Comparison of ENCODE assay signal across 1 cellular context in the genomic region with DNA sequence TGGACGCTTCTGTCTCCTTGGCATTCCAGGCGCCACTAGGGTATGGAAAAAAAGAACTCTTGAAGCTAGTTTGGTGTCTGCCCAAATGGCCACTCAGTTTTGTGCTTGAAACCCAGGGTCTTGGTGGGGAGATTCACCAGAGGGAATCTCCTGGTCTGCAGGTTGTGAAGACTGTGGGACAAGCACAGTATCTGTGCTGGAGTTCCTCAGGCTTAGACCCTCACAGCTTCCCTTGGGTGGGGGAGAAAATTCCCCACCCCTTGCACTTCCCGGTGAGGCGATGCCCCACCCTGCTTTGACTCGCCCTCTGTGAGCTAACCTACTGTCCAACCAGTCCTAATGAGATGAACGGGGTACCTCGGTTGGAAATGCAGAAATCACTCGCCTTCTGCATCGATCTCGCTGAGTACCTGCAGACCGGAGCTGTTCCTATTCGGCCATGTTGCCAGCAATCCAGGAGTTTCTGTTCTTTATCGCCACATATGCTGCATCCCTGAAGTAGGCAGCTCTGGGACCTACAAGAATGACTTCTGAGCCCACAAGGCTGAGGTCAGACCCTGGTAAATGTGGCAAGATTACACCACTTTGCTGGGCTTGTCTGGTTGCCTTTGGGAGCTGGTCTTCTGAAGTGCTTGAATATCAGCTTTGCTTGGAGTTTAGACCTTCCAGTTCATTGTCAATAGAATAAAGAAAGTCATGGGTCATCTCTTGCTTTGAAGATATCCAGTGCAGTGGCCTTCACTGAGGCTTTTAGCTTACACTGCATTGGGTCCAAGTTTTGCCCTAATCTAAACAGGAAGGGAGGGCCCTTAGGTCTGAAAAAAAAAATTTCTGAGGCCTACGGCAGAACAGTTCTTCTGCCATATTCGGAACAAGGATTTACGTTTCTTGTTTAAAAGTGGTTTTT.
TF ChIP-seq lines count a peak whose summit lies in the region.

No MANE protein-coding gene starts in this region.

TF ChIP-seq in HepG2, 621 proteins besides CTCF, POLR2A, EP300 and RAD21 (continued from another document and continues in another):
- TF ChIP-seq ZBED4 (CRISPR knock-in tag; IDR thresholded peaks at IDR 0.05; ENCODE audit: borderline replicate concordance) (no peak), ZFAT (CRISPR knock-in tag; conservative IDR thresholded peaks at IDR 0.05) (no peak), ZNF766 (CRISPR knock-in tag; IDR thresholded peaks at IDR 0.05; ENCODE audit: borderline replicate concordance) (no peak), ZNF317 (CRISPR knock-in tag; IDR thresholded peaks at IDR 0.05) (peak; percentile 85; the same call in 1 of the 2 replicates), MTA1 (CRISPR knock-in tag; IDR thresholded peaks at IDR 0.05; ENCODE audit: borderline replicate concordance) (0 out of 2 replicates have a peak, but pooled peaks have one; percentile 42), ZNF687 (CRISPR knock-in tag; IDR thresholded peaks at IDR 0.05) (peak; percentile 42), HOXD1 (CRISPR knock-in tag; IDR thresholded peaks at IDR 0.05) (0 out of 2 replicates have a peak, but pooled peaks have one; percentile 24), DR1 (CRISPR knock-in tag; IDR thresholded peaks at IDR 0.05) (no peak), ZNF691 (CRISPR knock-in tag; IDR thresholded peaks at IDR 0.05; ENCODE audit: borderline replicate concordance, low read depth) (peak; percentile 51; the same call in 1 of the 2 replicates), ZNF362 (CRISPR knock-in tag; IDR thresholded peaks at IDR 0.05; ENCODE audit: borderline replicate concordance) (peak; percentile 74; the same call in 1 of the 2 replicates), HOMEZ (CRISPR knock-in tag; IDR thresholded peaks at IDR 0.05; ENCODE audit: low read depth) (peak; percentile 99), ZBTB3 (CRISPR knock-in tag; IDR thresholded peaks at IDR 0.05; ENCODE audit: borderline replicate concordance, low read depth) (peak; percentile 96; the same call in 1 of the 2 replicates), FOXA3 (CRISPR knock-in tag; IDR thresholded peaks at IDR 0.05) (peak; percentile 33; the same call in 1 of the 2 replicates), HNF4A (CRISPR knock-in tag; IDR thresholded peaks at IDR 0.05) (peak; percentile 69), SNAPC2 (CRISPR knock-in tag; IDR thresholded peaks at IDR 0.05) (0 out of 2 replicates have a peak, but pooled peaks have one; percentile 59), TBX2 (CRISPR knock-in tag; IDR thresholded peaks at IDR 0.05; ENCODE audit: borderline replicate concordance) (peak; percentile 50; the same call in 1 of the 2 replicates)
- TF ChIP-seq, protein P1, sequence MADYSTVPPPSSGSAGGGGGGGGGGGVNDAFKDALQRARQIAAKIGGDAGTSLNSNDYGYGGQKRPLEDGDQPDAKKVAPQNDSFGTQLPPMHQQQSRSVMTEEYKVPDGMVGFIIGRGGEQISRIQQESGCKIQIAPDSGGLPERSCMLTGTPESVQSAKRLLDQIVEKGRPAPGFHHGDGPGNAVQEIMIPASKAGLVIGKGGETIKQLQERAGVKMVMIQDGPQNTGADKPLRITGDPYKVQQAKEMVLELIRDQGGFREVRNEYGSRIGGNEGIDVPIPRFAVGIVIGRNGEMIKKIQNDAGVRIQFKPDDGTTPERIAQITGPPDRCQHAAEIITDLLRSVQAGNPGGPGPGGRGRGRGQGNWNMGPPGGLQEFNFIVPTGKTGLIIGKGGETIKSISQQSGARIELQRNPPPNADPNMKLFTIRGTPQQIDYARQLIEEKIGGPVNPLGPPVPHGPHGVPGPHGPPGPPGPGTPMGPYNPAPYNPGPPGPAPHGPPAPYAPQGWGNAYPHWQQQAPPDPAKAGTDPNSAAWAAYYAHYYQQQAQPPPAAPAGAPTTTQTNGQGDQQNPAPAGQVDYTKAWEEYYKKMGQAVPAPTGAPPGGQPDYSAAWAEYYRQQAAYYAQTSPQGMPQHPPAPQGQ (CRISPR knock-in tag; IDR thresholded peaks at IDR 0.05; ENCODE audit: borderline replicate concordance), result no peak
- TF ChIP-seq, protein P2, sequence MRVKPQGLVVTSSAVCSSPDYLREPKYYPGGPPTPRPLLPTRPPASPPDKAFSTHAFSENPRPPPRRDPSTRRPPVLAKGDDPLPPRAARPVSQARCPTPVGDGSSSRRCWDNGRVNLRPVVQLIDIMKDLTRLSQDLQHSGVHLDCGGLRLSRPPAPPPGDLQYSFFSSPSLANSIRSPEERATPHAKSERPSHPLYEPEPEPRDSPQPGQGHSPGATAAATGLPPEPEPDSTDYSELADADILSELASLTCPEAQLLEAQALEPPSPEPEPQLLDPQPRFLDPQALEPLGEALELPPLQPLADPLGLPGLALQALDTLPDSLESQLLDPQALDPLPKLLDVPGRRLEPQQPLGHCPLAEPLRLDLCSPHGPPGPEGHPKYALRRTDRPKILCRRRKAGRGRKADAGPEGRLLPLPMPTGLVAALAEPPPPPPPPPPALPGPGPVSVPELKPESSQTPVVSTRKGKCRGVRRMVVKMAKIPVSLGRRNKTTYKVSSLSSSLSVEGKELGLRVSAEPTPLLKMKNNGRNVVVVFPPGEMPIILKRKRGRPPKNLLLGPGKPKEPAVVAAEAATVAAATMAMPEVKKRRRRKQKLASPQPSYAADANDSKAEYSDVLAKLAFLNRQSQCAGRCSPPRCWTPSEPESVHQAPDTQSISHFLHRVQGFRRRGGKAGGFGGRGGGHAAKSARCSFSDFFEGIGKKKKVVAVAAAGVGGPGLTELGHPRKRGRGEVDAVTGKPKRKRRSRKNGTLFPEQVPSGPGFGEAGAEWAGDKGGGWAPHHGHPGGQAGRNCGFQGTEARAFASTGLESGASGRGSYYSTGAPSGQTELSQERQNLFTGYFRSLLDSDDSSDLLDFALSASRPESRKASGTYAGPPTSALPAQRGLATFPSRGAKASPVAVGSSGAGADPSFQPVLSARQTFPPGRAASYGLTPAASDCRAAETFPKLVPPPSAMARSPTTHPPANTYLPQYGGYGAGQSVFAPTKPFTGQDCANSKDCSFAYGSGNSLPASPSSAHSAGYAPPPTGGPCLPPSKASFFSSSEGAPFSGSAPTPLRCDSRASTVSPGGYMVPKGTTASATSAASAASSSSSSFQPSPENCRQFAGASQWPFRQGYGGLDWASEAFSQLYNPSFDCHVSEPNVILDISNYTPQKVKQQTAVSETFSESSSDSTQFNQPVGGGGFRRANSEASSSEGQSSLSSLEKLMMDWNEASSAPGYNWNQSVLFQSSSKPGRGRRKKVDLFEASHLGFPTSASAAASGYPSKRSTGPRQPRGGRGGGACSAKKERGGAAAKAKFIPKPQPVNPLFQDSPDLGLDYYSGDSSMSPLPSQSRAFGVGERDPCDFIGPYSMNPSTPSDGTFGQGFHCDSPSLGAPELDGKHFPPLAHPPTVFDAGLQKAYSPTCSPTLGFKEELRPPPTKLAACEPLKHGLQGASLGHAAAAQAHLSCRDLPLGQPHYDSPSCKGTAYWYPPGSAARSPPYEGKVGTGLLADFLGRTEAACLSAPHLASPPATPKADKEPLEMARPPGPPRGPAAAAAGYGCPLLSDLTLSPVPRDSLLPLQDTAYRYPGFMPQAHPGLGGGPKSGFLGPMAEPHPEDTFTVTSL (CRISPR knock-in tag; IDR thresholded peaks at IDR 0.05; ENCODE audit: borderline replicate concordance), result peak; percentile 84; the same call in 1 of the 2 replicates
